ENCODE assay signal across 8 cellular contexts in genomic region chr19:44003461-44004134, GRCh38. TPM values are rescaled to one million over a fixed set of nuclear protein-coding genes. Genes with fewer than 3 reads are reported as not detected.
DNase-seq lines count a peak whose midpoint lies in the region; ATAC-seq, FAIRE-seq and TF ChIP-seq lines count a peak whose summit lies in the region.

No MANE protein-coding gene starts in this region.

- H3K9me3 ChIP-seq in body of pancreas (peaks cover 0 to 11% (median 0%) of the 10 kb centered on the region in 3 donors), kidney (ENCODE audit: control insufficient read depth in 1 of 2, low read length in 2 of 2) (peaks cover 0 to 20% of the 10 kb centered on the region in 2 donors)

- H3K4me3 ChIP-seq in body of pancreas, result peak overlapping the region; percentile 77 to 80
- H3K4me3 ChIP-seq in kidney (ENCODE audit: low read length in 2 of 2), result peak overlapping the region; percentile 93 to 94

- H3K9ac ChIP-seq in kidney (ENCODE audit: low read length in 2 of 2), result peak overlapping the region; percentile 85 to 93

- peaks cover 0 to 8% of the 10 kb centered on the region in 2 donors for H3K36me3 ChIP-seq in body of pancreas (replicated peaks in 1 of 2; ENCODE audit: insufficient read depth in 1 of 2, low read depth in 2 of 2)
- H3K36me3 ChIP-seq in kidney (ENCODE audit: control insufficient read depth in 1 of 2, insufficient read depth in 2 of 2, low read length in 2 of 2), result peaks cover 12 to 15% of the 10 kb centered on the region in 2 donors

- peak overlapping the region; percentile 69 to 95 for H3K27ac Mint-ChIP-seq in stimulated activated naive CD8-positive, alpha-beta T cell treated with anti-CD3 and anti-CD28 coated beads, Interleukin-15, amount 100 ng/mL, for 72 hours

- 15 to 16% methylated on average over 17 to 19 of the region's 19 CpGs for WGBS in body of pancreas, 2 donors

- DNase-seq in ELR (ENCODE audit: low read depth) (peak; percentile 37), NCI-H748 treated with DMSO at 0.1 percent for 48 hours (lab: John Stamatoyannopoulos, UW) (peak; percentile 10), body of pancreas (no peak), kidney (peak; percentile 66), NCI-H345 treated with DMSO at 0.1 percent for 48 hours (lab: John Stamatoyannopoulos, UW; ENCODE audit: unreplicated experiment) (no peak)
- peak; percentile 17 to 19 for DNase-seq in stimulated activated naive CD8-positive, alpha-beta T cell treated with anti-CD3 and anti-CD28 coated beads, Interleukin-15, amount 100 ng/mL, for 72 hours
- DNase-seq in stimulated activated CD4-positive, alpha-beta T cell treated with anti-CD3 and anti-CD28 coated beads, Interleukin-1b, Interleukin-23, amount 100 ng/mL, for 48 hours, result no peak

- peak overlapping the region in 2 of 4 donors; percentile 61 to 79 for H3K27ac ChIP-seq in body of pancreas
- H3K27ac ChIP-seq in kidney (ENCODE audit: low read depth in 2 of 2, low read length in 2 of 2), result peak overlapping the region in 1 of 2 donors; percentile 53

- peaks cover 13% of the 10 kb centered on the region for H3K4me1 ChIP-seq in body of pancreas
- H3K4me1 ChIP-seq in kidney (ENCODE audit: control insufficient read depth in 1 of 2, insufficient read depth in 1 of 2, low read depth in 1 of 2, low read length in 2 of 2), result peaks cover 7 to 11% of the 10 kb centered on the region in 2 donors

- no peak for FAIRE-seq in kidney (lab: Jason Lieb, UNC)

- peaks cover 17% of the 10 kb centered on the region for H3K4me1 Mint-ChIP-seq in stimulated activated naive CD8-positive, alpha-beta T cell treated with anti-CD3 and anti-CD28 coated beads, Interleukin-15, amount 100 ng/mL, for 72 hours

- TF ChIP-seq CTCF in body of pancreas (IDR thresholded peaks at IDR 0.05) (no peak), kidney (IDR thresholded peaks at IDR 0.05; ENCODE audit: borderline replicate concordance, extremely low read depth, insufficient read depth) (no peak)

- peaks cover 47 to 48% of the 10 kb centered on the region in 2 donors for H3K9me3 Mint-ChIP-seq in stimulated activated naive CD8-positive, alpha-beta T cell treated with anti-CD3 and anti-CD28 coated beads, Interleukin-15, amount 100 ng/mL, for 72 hours

- ATAC-seq in GM21825 (IDR thresholded peaks at IDR 0.05; ENCODE audit: unreplicated experiment), result peak; percentile 17
- peak; percentile 2 for ATAC-seq in body of pancreas
- peak; percentile 73 for ATAC-seq in stimulated activated naive CD8-positive, alpha-beta T cell treated with anti-CD3 and anti-CD28 coated beads, Interleukin-15, amount 100 ng/mL, for 72 hours

- H3K27me3 Mint-ChIP-seq in stimulated activated naive CD8-positive, alpha-beta T cell treated with anti-CD3 and anti-CD28 coated beads, Interleukin-15, amount 100 ng/mL, for 72 hours, result no peaks in the 10 kb centered on the region

- no peak for TF ChIP-seq POLR2A in body of pancreas (IDR thresholded peaks at IDR 0.05)

- peak overlapping the region; percentile 97 to 98 for H3K4me3 Mint-ChIP-seq in stimulated activated naive CD8-positive, alpha-beta T cell treated with anti-CD3 and anti-CD28 coated beads, Interleukin-15, amount 100 ng/mL, for 72 hours

- no peaks in the 10 kb centered on the region for H3K27me3 ChIP-seq in body of pancreas

- intact Hi-C loops in body of pancreas (cut with DNase I), result loop anchor here (10.0 kb wide), 1 partner anchor 111 kb away; the partner anchor contains the start of gene ZNF225
- intact Hi-C loops in kidney (cut with DNase I), result no loop called here

RNA-seq across cellular contexts. Expression of gene ZNF230, which starts 0.8 kb away (rescaled TPM):
- 1 to 10 TPM in 1 of 2 donors, not detected in 1; 2.9 TPM for total RNA-seq in body of pancreas
- total RNA-seq in kidney, result 7.1 TPM
- 1.6 TPM for polyA plus RNA-seq in kidney (ENCODE audit: insufficient read depth, low read depth, low replicate concordance)

RNA-seq across cellular contexts. Expression of gene ZNF155, which starts 19.6 kb away (rescaled TPM):
- total RNA-seq in body of pancreas (1 to 10 TPM in 1 of 2 donors, under 1 TPM in 1; 0.99 to 3.4 TPM), kidney (11.2 TPM)
- polyA plus RNA-seq in kidney (ENCODE audit: insufficient read depth, low read depth, low replicate concordance), result 5.0 TPM

RNA-seq across cellular contexts. Expression of gene ZNF222, which starts 21.6 kb away (rescaled TPM):
- total RNA-seq in body of pancreas, result 1 to 10 TPM in 1 of 2 donors, not detected in 1; 2.1 TPM
- 4.5 TPM for total RNA-seq in kidney
- 3.9 TPM for polyA plus RNA-seq in kidney (ENCODE audit: insufficient read depth, low read depth, low replicate concordance)

RNA-seq across cellular contexts. Expression of gene ZNF223, which starts 48.2 kb away (rescaled TPM):
- total RNA-seq in body of pancreas (1 to 10 TPM; 2.6 to 4.6 TPM), kidney (9.3 TPM)
- polyA plus RNA-seq in kidney (ENCODE audit: insufficient read depth, low read depth, low replicate concordance), result 2.5 TPM

RNA-seq across cellular contexts. Expression of gene ZNF221, which starts 52.6 kb away (rescaled TPM):
- total RNA-seq in body of pancreas (1 to 10 TPM; 1.3 to 4.7 TPM), kidney (6.2 TPM)
- polyA plus RNA-seq in kidney (ENCODE audit: insufficient read depth, low read depth, low replicate concordance), result 0.54 TPM

Comparison
In these comparisons a context has a peak if more than half of its experiments do, and no peak if none do; other contexts are left out.
1. DNase-seq: peak in ELR (single experiment), NCI-H748 treated with DMSO at 0.1 percent for 48 hours (single experiment), kidney (single experiment) and stimulated activated naive CD8-positive, alpha-beta T cell treated with anti-CD3 and anti-CD28 coated beads, Interleukin-15, amount 100 ng/mL, for 72 hours (2 of 2); none in body of pancreas (0 of 4), NCI-H345 treated with DMSO at 0.1 percent for 48 hours (single experiment) and stimulated activated CD4-positive, alpha-beta T cell treated with anti-CD3 and anti-CD28 coated beads, Interleukin-1b, Interleukin-23, amount 100 ng/mL, for 48 hours (single experiment).
2. ATAC-seq: peak in every context shown above with its lines; median percentile 73 in stimulated activated naive CD8-positive, alpha-beta T cell treated with anti-CD3 and anti-CD28 coated beads, Interleukin-15, amount 100 ng/mL, for 72 hours; 17 in GM21825; 2 in body of pancreas.